Comparison of ENCODE assay signal across 1 cellular context in genomic region chr12:53279283-53279869, GRCh38.
A peak's percentile ranks its signal among the peaks of the same experiment; 100 is the strongest.
TF ChIP-seq lines count a peak whose summit lies in the region.

No MANE protein-coding gene starts in this region.

TF ChIP-seq in HepG2, 621 proteins besides CTCF, POLR2A, EP300 and RAD21 (continues in another document):
- peak; percentile 76 for TF ChIP-seq HNF4A (CRISPR knock-in tag; IDR thresholded peaks at IDR 0.05)
- no peak for TF ChIP-seq TMF1 (CRISPR knock-in tag; IDR thresholded peaks at IDR 0.05; ENCODE audit: low read depth)
- no peak for TF ChIP-seq ZNF879 (CRISPR knock-in tag; IDR thresholded peaks at IDR 0.05)
- TF ChIP-seq KAT7 (CRISPR knock-in tag; IDR thresholded peaks at IDR 0.05; ENCODE audit: borderline replicate concordance), result no peak
- TF ChIP-seq ZBTB43 (CRISPR knock-in tag; conservative IDR thresholded peaks at IDR 0.05), result no peak
- peak; percentile 71 for TF ChIP-seq TEAD3 (CRISPR knock-in tag; optimal IDR thresholded peaks at IDR 0.05; ENCODE audit: borderline replicate concordance)
- TF ChIP-seq NR0B2 (CRISPR knock-in tag; IDR thresholded peaks at IDR 0.05), result no peak
- 0 out of 2 replicates have a peak, but pooled peaks have one; percentile 52 for TF ChIP-seq ZBTB10 (CRISPR knock-in tag; IDR thresholded peaks at IDR 0.05; ENCODE audit: borderline replicate concordance)
- peak; percentile 35; the same call in 1 of the 2 replicates for TF ChIP-seq NCOR1 (IDR thresholded peaks at IDR 0.05; ENCODE audit: borderline replicate concordance, low read length)
- peak; percentile 44 for TF ChIP-seq NR2F6 (IDR thresholded peaks at IDR 0.05)
- TF ChIP-seq NR2F6 (CRISPR knock-in tag; IDR thresholded peaks at IDR 0.05), result peak; percentile 36; the same call in 1 of the 2 replicates
- TF ChIP-seq GATAD1 (CRISPR knock-in tag; IDR thresholded peaks at IDR 0.05), result no peak
- TF ChIP-seq ZSCAN25 (CRISPR knock-in tag; IDR thresholded peaks at IDR 0.05), result peak; percentile 53; the same call in 1 of the 2 replicates
- peak; percentile 61 for TF ChIP-seq CEBPG (CRISPR knock-in tag; IDR thresholded peaks at IDR 0.05)
- TF ChIP-seq ZNF512 (CRISPR knock-in tag; IDR thresholded peaks at IDR 0.05), result no peak
- TF ChIP-seq ZNF781 (CRISPR knock-in tag; IDR thresholded peaks at IDR 0.05; ENCODE audit: borderline replicate concordance, not compliant biosample characterization), result no peak
- TF ChIP-seq ZFP82 (CRISPR knock-in tag; IDR thresholded peaks at IDR 0.05; ENCODE audit: borderline replicate concordance), result no peak
- no peak for TF ChIP-seq TFDP2 (CRISPR knock-in tag; IDR thresholded peaks at IDR 0.05)
- TF ChIP-seq HMGXB4 (CRISPR knock-in tag; IDR thresholded peaks at IDR 0.05; ENCODE audit: borderline replicate concordance in 1 of 2, low read depth in 1 of 2), result no peak
- TF ChIP-seq IRX3 (CRISPR knock-in tag; IDR thresholded peaks at IDR 0.05; ENCODE audit: borderline replicate concordance, low read depth), result no peak
- no peak for TF ChIP-seq MIER3 (CRISPR knock-in tag; IDR thresholded peaks at IDR 0.05; ENCODE audit: borderline replicate concordance)
- no peak for TF ChIP-seq ZNF646 (CRISPR knock-in tag; IDR thresholded peaks at IDR 0.05)
- TF ChIP-seq MYNN (CRISPR knock-in tag; IDR thresholded peaks at IDR 0.05; ENCODE audit: low read depth), result no peak
- 0 out of 2 replicates have a peak, but pooled peaks have one; percentile 10 for TF ChIP-seq ZNF687 (CRISPR knock-in tag; IDR thresholded peaks at IDR 0.05)
- TF ChIP-seq PAXIP1 (CRISPR knock-in tag; conservative IDR thresholded peaks at IDR 0.05), result peak; percentile 51
